1 cellular context compared by ENCODE assay signal in genomic region chr5:132293992-132294727, GRCh38.
TF ChIP-seq lines count a peak whose summit lies in the region.

TSS of gene SLC22A4 (plus strand) at chr5:132294394. CDS start at chr5:132294617, 223 bp downstream.

TF ChIP-seq in K562, 482 proteins besides CTCF, POLR2A, EP300 and RAD21 (continued from another document and continues in another):
- TF ChIP-seq GMEB1 (CRISPR knock-in tag; IDR thresholded peaks at IDR 0.05) (no peak), BMI1 (IDR thresholded peaks at IDR 0.05; ENCODE audit: low read length) (no peak), TCF3 (CRISPR knock-in tag; IDR thresholded peaks at IDR 0.05) (no peak), OTX1 (CRISPR knock-in tag; IDR thresholded peaks at IDR 0.05) (no peak), ZBTB11 (CRISPR knock-in tag; IDR thresholded peaks at IDR 0.05) (no peak), RNF2 (IDR thresholded peaks at IDR 0.05) (no peak), CREM (IDR thresholded peaks at IDR 0.05; ENCODE audit: low read depth) (peak; percentile 51; the same call in 1 of the 2 replicates), NR4A1 (CRISPR knock-in tag; IDR thresholded peaks at IDR 0.05) (no peak), NR4A1 (tag; IDR thresholded peaks at IDR 0.05) (no peak), POLR2AphosphoS5 (IDR thresholded peaks at IDR 0.05; ENCODE audit: control insufficient read depth, insufficient read depth, low read depth, low read length) (peak; percentile 71), BCL6 (CRISPR knock-in tag; IDR thresholded peaks at IDR 0.05) (no peak), CGGBP1 (CRISPR knock-in tag; IDR thresholded peaks at IDR 0.05) (no peak), MTA2 (IDR thresholded peaks at IDR 0.05; ENCODE audit: low read depth) (no peak), ZNF407 (IDR thresholded peaks at IDR 0.05; ENCODE audit: low read depth) (no peak), TAL1 (IDR thresholded peaks at IDR 0.05) (no peak), MAX (CRISPR knock-in tag; IDR thresholded peaks at IDR 0.05) (peak; percentile 92), THAP7 (CRISPR knock-in tag; IDR thresholded peaks at IDR 0.05) (no peak), NFE2 (IDR thresholded peaks at IDR 0.05; ENCODE audit: low read depth) (no peak), ZNF384 (IDR thresholded peaks at IDR 0.05; ENCODE audit: low read depth, low read length) (no peak), SP2 (IDR thresholded peaks at IDR 0.05; ENCODE audit: extremely low read depth, low read depth, low read length, poor library complexity, severe bottlenecking) (no peak), E2F8 (IDR thresholded peaks at IDR 0.05; ENCODE audit: low read depth, partially characterized antibody) (no peak), EGR1 (conservative IDR thresholded peaks at IDR 0.05) (peak; percentile 38), CREB1 (IDR thresholded peaks at IDR 0.05) (no peak; the same call in 1 of the 2 replicates), CREB1 (CRISPR knock-in tag; IDR thresholded peaks at IDR 0.05) (peak; percentile 39; the same call in 1 of the 2 replicates), NKRF (IDR thresholded peaks at IDR 0.05; ENCODE audit: borderline replicate concordance) (peak; percentile 86), KLF13 (tag; IDR thresholded peaks at IDR 0.05; ENCODE audit: borderline replicate concordance, low read depth) (peak; percentile 62; the same call in 1 of the 2 replicates), FOXO4 (CRISPR knock-in tag; IDR thresholded peaks at IDR 0.05) (no peak), CBX1 (IDR thresholded peaks at IDR 0.05; ENCODE audit: low read depth) (no peak; the same call in none of the 2 replicates), ZNF75A (CRISPR knock-in tag; IDR thresholded peaks at IDR 0.05) (no peak), ZNF717 (CRISPR knock-in tag; IDR thresholded peaks at IDR 0.05) (no peak), ARID3A (IDR thresholded peaks at IDR 0.05; ENCODE audit: borderline replicate concordance, low read depth, low read length) (no peak), KDM5B (IDR thresholded peaks at IDR 0.05; ENCODE audit: insufficient replicate concordance, low read depth, low read length) (no peak), TGIF2 (CRISPR knock-in tag; IDR thresholded peaks at IDR 0.05) (0 out of 2 replicates have a peak, but pooled peaks have one; percentile 38), ADNP (tag; IDR thresholded peaks at IDR 0.05) (no peak), KLF1 (tag; IDR thresholded peaks at IDR 0.05) (no peak), ZNF174 (CRISPR knock-in tag; IDR thresholded peaks at IDR 0.05) (no peak), NR1H2 (CRISPR knock-in tag; IDR thresholded peaks at IDR 0.05) (no peak), FOXP1 (CRISPR knock-in tag; IDR thresholded peaks at IDR 0.05) (peak; percentile 81), ZKSCAN8 (CRISPR knock-in tag; IDR thresholded peaks at IDR 0.05) (no peak)
